In genomic region chr15:72272213-72272996, GRCh38 we compare ENCODE assay signal across 8 cellular contexts. TPM values are rescaled to one million over a fixed set of nuclear protein-coding genes. Genes with fewer than 3 reads are reported as not detected.
DNase-seq lines count a peak whose midpoint lies in the region; ATAC-seq, FAIRE-seq and TF ChIP-seq lines count a peak whose summit lies in the region.

TSS of gene PARP6 (minus strand) at chr15:72272554. CDS start at chr15:72267477, 5,077 bp downstream.

- peak within 1 kb of the TSS; percentile 93 for H3K4me3 ChIP-seq in psoas muscle

- peak; percentile 64; the same call in 1 of the 2 replicates for TF ChIP-seq POLR2A in GM12892 (IDR thresholded peaks at IDR 0.05; ENCODE audit: low read depth, low read length)

- H3K27me3 Mint-ChIP-seq in T-helper 1 cell treated with Interleukin-12 subunit alpha and Interleukin-12 subunit beta and Interleukin-4 antibody, amounts not matched to agents 30 μg/mL and 1 μg/mL, for 36 hours (ENCODE audit: low read depth), result no peaks in the 10 kb centered on the region

- H3K4me3 Mint-ChIP-seq in T-helper 1 cell treated with Interleukin-12 subunit alpha and Interleukin-12 subunit beta and Interleukin-4 antibody, amounts not matched to agents 30 μg/mL and 1 μg/mL, for 36 hours, result peak within 1 kb of the TSS; percentile 94

- peaks cover 23% of the 10 kb centered on the region for H3K4me1 ChIP-seq in psoas muscle

- H3K9me3 Mint-ChIP-seq in T-helper 1 cell treated with Interleukin-12 subunit alpha and Interleukin-12 subunit beta and Interleukin-4 antibody, amounts not matched to agents 30 μg/mL and 1 μg/mL, for 36 hours, result no peaks in the 10 kb centered on the region

- FAIRE-seq in GM12892 (lab: Jason Lieb, UNC) (peak; percentile 99), urothelium cell line (lab: Jason Lieb, UNC) (peak; percentile 92)

- no peaks in the 10 kb centered on the region for H3K27me3 ChIP-seq in psoas muscle (ENCODE audit: insufficient read depth in 3 of 3, low read length in 2 of 3)

- H3K36me3 ChIP-seq in psoas muscle (ENCODE audit: insufficient read depth in 1 of 2, low read depth in 1 of 2), result peaks cover 0 to 33% of the 10 kb centered on the region in 2 donors

- peaks cover 37% of the 10 kb centered on the region for H3K4me1 Mint-ChIP-seq in T-helper 1 cell treated with Interleukin-12 subunit alpha and Interleukin-12 subunit beta and Interleukin-4 antibody, amounts not matched to agents 30 μg/mL and 1 μg/mL, for 36 hours (ENCODE audit: low read depth)

- peaks cover 15% of the 10 kb centered on the region for H3K36me3 Mint-ChIP-seq in T-helper 1 cell treated with Interleukin-12 subunit alpha and Interleukin-12 subunit beta and Interleukin-4 antibody, amounts not matched to agents 30 μg/mL and 1 μg/mL, for 36 hours (ENCODE audit: low read depth)

- 0 to 1% (median 1%) methylated on average over 47 to 82 of the region's 82 CpGs for WGBS in psoas muscle, 3 donors

- H3K9me3 ChIP-seq in psoas muscle, result no peaks in the 10 kb centered on the region

- intact Hi-C loops in left ventricle myocardium superior (cut with micrococcal nuclease), result no loop called here
- intact Hi-C loops in psoas muscle (cut with DNase I), result loop anchor here (2.0 to 5.0 kb wide), 5 partner anchors 40 to 200 kb away; partner anchors contain the start of genes PKM (in 2 of the 2), ARIH1 (in 1 of the 2), MYO9A (in 1 of the 2) and SENP8 (in 1 of the 2)

- TF ChIP-seq CTCF in psoas muscle (IDR thresholded peaks at IDR 0.05), result peak; percentile 62

- H3K27ac Mint-ChIP-seq in T-helper 1 cell treated with Interleukin-12 subunit alpha and Interleukin-12 subunit beta and Interleukin-4 antibody, amounts not matched to agents 30 μg/mL and 1 μg/mL, for 36 hours, result peak within 1 kb of the TSS; percentile 91

- H3K27ac ChIP-seq in angular gyrus (ENCODE audit: low read depth, low read length) (peak within 1 kb of the TSS; percentile 80), psoas muscle (peak within 1 kb of the TSS; percentile 92)

- DNase-seq in GM12892 (ENCODE audit: insufficient read length) (peak; percentile 97), NCI-H146 treated with DMSO at 0.1 percent for 48 hours (lab: John Stamatoyannopoulos, UW; ENCODE audit: unreplicated experiment) (peak; percentile 86), left ventricle myocardium superior (peak; percentile 100), psoas muscle (peak; percentile 100), urothelium cell line (ENCODE audit: low spot score) (peak; percentile 99)

- ATAC-seq in HG02852 (IDR thresholded peaks at IDR 0.05; ENCODE audit: unreplicated experiment), result peak; percentile 94
- peak; percentile 99 for ATAC-seq in left ventricle myocardium superior
- ATAC-seq in psoas muscle, result peak; percentile 99

RNA-seq across cellular contexts. Expression of gene PARP6, which starts in this region (rescaled TPM):
- 43.7 TPM for polyA plus RNA-seq in GM12892 (2012; ENCODE audit: missing spikeins)
- 49.6 TPM for total RNA-seq in left ventricle myocardium superior
- 10 to 100 TPM; 46.1 to 83.2 (median 65.5) TPM for total RNA-seq in psoas muscle
- 10 to 100 TPM; 48.5 to 81.1 (median 58.6) TPM for polyA plus RNA-seq in psoas muscle

Comparison
In these comparisons a context has a peak if more than half of its experiments do, and no peak if none do; other contexts are left out.
1. Peak in every context shown above with its lines: DNase-seq, ATAC-seq, H3K4me3 ChIP-seq and H3K27ac ChIP-seq.